ENCODE assay signal across 16 cellular contexts in genomic region chr18:65439184-65439583, GRCh38.
DNase-seq lines count a peak whose midpoint lies in the region; ATAC-seq and TF ChIP-seq lines count a peak whose summit lies in the region.
"Had no signal": no experiment of that assay in that cellular context is flagged by ENCODE, and none has a peak within 500 bp of the region (broad histone marks: within the 10 kb centered on the region; RNA-seq: fewer than 3 reads in every experiment).

No MANE protein-coding gene starts in this region.

- TF ChIP-seq CTCF in LNCaP clone FGC (IDR thresholded peaks at IDR 0.05; ENCODE audit: control insufficient read depth, extremely low read depth, insufficient read depth): peak; percentile 51
- TF ChIP-seq CTCF in WTC11 (IDR thresholded peaks at IDR 0.05): no peak
- TF ChIP-seq CTCF in lower lobe of right lung (IDR thresholded peaks at IDR 0.05): peak; percentile 8

- ATAC-seq in WTC11: peak; percentile 28
- ATAC-seq in lower lobe of right lung: no peak
- ATAC-seq in HG02884 (IDR thresholded peaks at IDR 0.05; ENCODE audit: unreplicated experiment): no peak
- ATAC-seq in GM19397 (IDR thresholded peaks at IDR 0.05; ENCODE audit: unreplicated experiment): no peak

- peak; percentile 47 for DNase-seq in DMS 273 treated with DMSO at 0.1 percent for 48 hours (lab: John Stamatoyannopoulos, UW)
- no peak for DNase-seq in LNCaP clone FGC (ENCODE audit: low read depth)
- DNase-seq in WTC11 (ENCODE audit: low spot score): no peak
- DNase-seq in lower lobe of right lung: no peak
- DNase-seq in activated naive CD4-positive, alpha-beta T cell treated with Interleukin-2 at 50 U/mL for 16 hours: no peak
- DNase-seq in NCI-H748 treated with DMSO at 0.1 percent for 48 hours (lab: John Stamatoyannopoulos, UW): no peak
- DNase-seq: activated CD4-positive, alpha-beta T cell treated with anti-CD3 and anti-CD28 coated beads, Interleukin-2, amount 10 ng/mL, durations not matched to agents 24 days and 14 days; activated T-cell treated with anti-CD3 and anti-CD28 coated beads, Interleukin-2, amount 50 U/mL, for 48 hours; amniotic stem cell; MG63; Peyer's patch had no signal

- CTCF ChIA-PET in WTC11 (lab: Charles Lee): interaction anchor here (1.1 kb wide), 1 partner anchor 182 kb away, joined by 3 read pairs; no protein-coding TSS in a partner anchor

- H3K27ac ChIP-seq in lower lobe of right lung: no peak overlapping the region
- H3K27ac ChIP-seq: coronary artery, HL-60, Peyer's patch had no signal

- H3K4me3 ChIP-seq in LNCaP clone FGC (ENCODE audit: low read depth, low read length) (no peak overlapping the region), lower lobe of right lung (no peak overlapping the region)
- H3K4me3 ChIP-seq: coronary artery, MG63, Peyer's patch had no signal

- H3K4me1 ChIP-seq in lower lobe of right lung: no peaks in the 10 kb centered on the region
- H3K4me1 ChIP-seq: Peyer's patch had no signal

- H3K9me3 ChIP-seq in lower lobe of right lung: no peaks in the 10 kb centered on the region
- H3K9me3 ChIP-seq: MG63, Peyer's patch had no signal

- H3K9me3 Mint-ChIP-seq in WTC11: peaks cover 11% of the 10 kb centered on the region

- H3K27me3 Mint-ChIP-seq in WTC11 (ENCODE audit: low read depth): no peaks in the 10 kb centered on the region
- H3K27me3 Mint-ChIP-seq: activated CD4-positive, alpha-beta T cell treated with anti-CD3 and anti-CD28 coated beads, Interleukin-2, amount 10 ng/mL, durations not matched to agents 24 days and 14 days had no signal

- H3K4me3 Mint-ChIP-seq in WTC11: no peak overlapping the region
- H3K4me3 Mint-ChIP-seq: activated CD4-positive, alpha-beta T cell treated with anti-CD3 and anti-CD28 coated beads, Interleukin-2, amount 10 ng/mL, durations not matched to agents 24 days and 14 days; T-helper 1 cell treated with Interleukin-12 subunit alpha and Interleukin-12 subunit beta and Interleukin-4 antibody, amounts not matched to agents 30 μg/mL and 1 μg/mL, for 36 hours had no signal

- no peak overlapping the region for H3K27ac Mint-ChIP-seq in WTC11
- H3K27ac Mint-ChIP-seq: activated CD4-positive, alpha-beta T cell treated with anti-CD3 and anti-CD28 coated beads, Interleukin-2, amount 10 ng/mL, durations not matched to agents 24 days and 14 days; T-helper 1 cell treated with Interleukin-12 subunit alpha and Interleukin-12 subunit beta and Interleukin-4 antibody, amounts not matched to agents 30 μg/mL and 1 μg/mL, for 36 hours had no signal

- H3K27me3 ChIP-seq in lower lobe of right lung (ENCODE audit: low read depth): no peaks in the 10 kb centered on the region
- H3K27me3 ChIP-seq: MG63, Peyer's patch had no signal

- 0 out of 2 replicates have a peak, but pooled peaks cover 2% of the 10 kb centered on the region for H3K36me3 Mint-ChIP-seq in WTC11

- H3K4me1 Mint-ChIP-seq in WTC11: 0 out of 2 replicates have a peak, but pooled peaks cover 2% of the 10 kb centered on the region
- H3K4me1 Mint-ChIP-seq: activated CD4-positive, alpha-beta T cell treated with anti-CD3 and anti-CD28 coated beads, Interleukin-2, amount 10 ng/mL, durations not matched to agents 24 days and 14 days had no signal

- H3K36me3 ChIP-seq in lower lobe of right lung: no peaks in the 10 kb centered on the region
- H3K36me3 ChIP-seq: MG63, Peyer's patch had no signal

- intact Hi-C loops in lower lobe of right lung (cut with DNase I): no loop called here

- POLR2A ChIA-PET in WTC11 (lab: Charles Lee): no interaction called here

TF ChIP-seq in WTC11, 78 proteins besides CTCF, POLR2A, EP300 and RAD21 (continues in another document):
- TF ChIP-seq NFE2L1 (CRISPR knock-in tag; IDR thresholded peaks at IDR 0.05): no peak
- no peak for TF ChIP-seq USF1 (CRISPR knock-in tag; IDR thresholded peaks at IDR 0.05)
- no peak for TF ChIP-seq HMGA2 (CRISPR knock-in tag; IDR thresholded peaks at IDR 0.05)
- no peak for TF ChIP-seq ZNF281 (CRISPR knock-in tag; IDR thresholded peaks at IDR 0.05)
- TF ChIP-seq EMX1 (CRISPR knock-in tag; IDR thresholded peaks at IDR 0.05): no peak
- TF ChIP-seq ZSCAN18 (CRISPR knock-in tag; IDR thresholded peaks at IDR 0.05): no peak
- no peak for TF ChIP-seq E2F4 (CRISPR knock-in tag; IDR thresholded peaks at IDR 0.05; ENCODE audit: borderline replicate concordance, low read depth)
- no peak for TF ChIP-seq ZNF396 (CRISPR knock-in tag; IDR thresholded peaks at IDR 0.05; ENCODE audit: borderline replicate concordance)
- no peak for TF ChIP-seq TEAD4 (CRISPR knock-in tag; IDR thresholded peaks at IDR 0.05)
- no peak for TF ChIP-seq ARID4B (CRISPR knock-in tag; IDR thresholded peaks at IDR 0.05; ENCODE audit: borderline replicate concordance)
